Comparison of ENCODE assay signal across 36 cellular contexts in the genomic region with DNA sequence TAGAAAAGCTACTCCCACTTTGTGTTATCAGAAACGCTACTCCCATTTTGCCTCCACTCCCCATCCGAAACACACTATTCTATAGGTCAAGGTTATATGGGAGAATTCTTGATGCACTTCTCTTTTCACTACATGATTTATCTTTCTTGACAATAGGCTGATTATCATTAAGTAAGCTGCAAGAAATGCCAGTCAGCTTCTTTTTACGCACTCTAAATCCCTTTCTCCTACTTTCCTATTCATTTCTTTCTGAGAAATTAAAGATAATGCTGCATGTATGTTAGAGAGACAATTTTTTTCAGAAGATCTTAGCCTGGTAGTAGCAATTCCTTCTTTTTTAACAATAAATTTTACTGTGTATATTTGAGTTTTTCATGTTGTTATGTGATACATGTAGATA.
"Had no signal": no experiment of that assay in that cellular context is flagged by ENCODE, and none has a peak within 500 bp of the region (broad histone marks: within the 10 kb centered on the region; RNA-seq: fewer than 3 reads in every experiment).

No MANE protein-coding gene starts in this region.

- DNase-seq: Karpas-422, Kasumi-1, MG63, MM.1S, MV-4-11, NCI-H1048, NCI-H1092, NCI-H1092 treated with DMSO at 0.1 percent for 48 hours, NCI-H1105, NCI-H1105 treated with DMSO at 0.1 percent for 48 hours, NCI-H1417, NCI-H1417 treated with DMSO at 0.1 percent for 48 hours, NCI-H1436, NCI-H1436 treated with DMSO at 0.1 percent for 48 hours, NCI-H146, NCI-H1694, NCI-H1694 treated with DMSO at 0.1 percent for 48 hours, NCI-H187, NCI-H187 treated with DMSO at 0.1 percent for 48 hours, NCI-H1930, NCI-H2029, NCI-H2029 treated with DMSO at 0.1 percent for 48 hours, NCI-H2081, NCI-H2081 treated with DMSO at 0.1 percent for 48 hours, NCI-H2107, NCI-H2171, NCI-H2171 treated with DMSO at 0.1 percent for 48 hours, NCI-H2227 treated with DMSO at 0.1 percent for 48 hours, NCI-H226, NCI-H345, NCI-H446, NCI-H446 treated with DMSO at 0.1 percent for 48 hours, NCI-H510A, NCI-H510A treated with DMSO at 0.1 percent for 48 hours, NCI-H524, NCI-H524 treated with DMSO at 0.1 percent for 48 hours had no signal

- H3K4me3 ChIP-seq: MG63 had no signal

- H3K9me3 ChIP-seq: MG63 had no signal

- H3K36me3 ChIP-seq: MG63 had no signal
